1 cellular context compared by ENCODE assay signal in genomic region chr2:10493636-10494281, GRCh38.
TF ChIP-seq lines count a peak whose summit lies in the region.

No MANE protein-coding gene starts in this region.

TF ChIP-seq in HepG2, 621 proteins besides CTCF, POLR2A, EP300 and RAD21 (continued from another document and continues in another):
- TF ChIP-seq HIC2 (CRISPR knock-in tag; IDR thresholded peaks at IDR 0.05; ENCODE audit: low read depth) (peak; percentile 97; the same call in 1 of the 2 replicates), FOXP1 (IDR thresholded peaks at IDR 0.05) (no peak), FOXP1 (CRISPR knock-in tag; IDR thresholded peaks at IDR 0.05) (peak; percentile 46), SNAPC2 (CRISPR knock-in tag; IDR thresholded peaks at IDR 0.05) (no peak), ZNF879 (CRISPR knock-in tag; IDR thresholded peaks at IDR 0.05) (no peak), CREB1 (IDR thresholded peaks at IDR 0.05) (peak; percentile 57; the same call in 1 of the 2 replicates), CREB1 (CRISPR knock-in tag; IDR thresholded peaks at IDR 0.05) (peak; percentile 56; the same call in 1 of the 2 replicates), ZNF724P (CRISPR knock-in tag; IDR thresholded peaks at IDR 0.05; ENCODE audit: borderline replicate concordance) (no peak), HMG20A (CRISPR knock-in tag; IDR thresholded peaks at IDR 0.05; ENCODE audit: borderline replicate concordance) (peak; percentile 83; the same call in 1 of the 2 replicates), ZBTB43 (CRISPR knock-in tag; conservative IDR thresholded peaks at IDR 0.05) (no peak), ARNTL (CRISPR knock-in tag; IDR thresholded peaks at IDR 0.05) (peak; percentile 61), ZNF513 (CRISPR knock-in tag; conservative IDR thresholded peaks at IDR 0.05) (no peak), KDM4B (CRISPR knock-in tag; IDR thresholded peaks at IDR 0.05) (no peak), TSC22D2 (CRISPR knock-in tag; IDR thresholded peaks at IDR 0.05; ENCODE audit: borderline replicate concordance) (no peak), CEBPG (CRISPR knock-in tag; IDR thresholded peaks at IDR 0.05) (peak; percentile 72), ATF7 (IDR thresholded peaks at IDR 0.05) (no peak), ATF7 (CRISPR knock-in tag; IDR thresholded peaks at IDR 0.05) (peak; percentile 77; the same call in 1 of the 2 replicates), ZNF563 (CRISPR knock-in tag; IDR thresholded peaks at IDR 0.05) (peak; percentile 29; the same call in 1 of the 2 replicates), HMGA1 (CRISPR knock-in tag; conservative IDR thresholded peaks at IDR 0.05) (no peak), ZFP36L1 (CRISPR knock-in tag; IDR thresholded peaks at IDR 0.05) (peak; percentile 95), RXRB (CRISPR knock-in tag; IDR thresholded peaks at IDR 0.05; ENCODE audit: borderline replicate concordance) (peak; percentile 67; the same call in 1 of the 2 replicates), NR3C1 (CRISPR knock-in tag; IDR thresholded peaks at IDR 0.05) (no peak), ZNF3 (CRISPR knock-in tag; IDR thresholded peaks at IDR 0.05) (no peak), ZNF121 (CRISPR knock-in tag; IDR thresholded peaks at IDR 0.05) (no peak), ZNF431 (CRISPR knock-in tag; IDR thresholded peaks at IDR 0.05; ENCODE audit: borderline replicate concordance, low read depth) (0 out of 2 replicates have a peak, but pooled peaks have one; percentile 19), NFE2 (CRISPR knock-in tag; IDR thresholded peaks at IDR 0.05) (no peak), ZBTB1 (CRISPR knock-in tag; IDR thresholded peaks at IDR 0.05; ENCODE audit: borderline replicate concordance) (no peak), MTF1 (CRISPR knock-in tag; IDR thresholded peaks at IDR 0.05) (no peak), MAFG (CRISPR knock-in tag; IDR thresholded peaks at IDR 0.05) (no peak), ZNF607 (CRISPR knock-in tag; IDR thresholded peaks at IDR 0.05; ENCODE audit: borderline replicate concordance) (0 out of 2 replicates have a peak, but pooled peaks have one; percentile 21), ZNF282 (IDR thresholded peaks at IDR 0.05; ENCODE audit: partially characterized antibody) (no peak)
- TF ChIP-seq, protein P1, sequence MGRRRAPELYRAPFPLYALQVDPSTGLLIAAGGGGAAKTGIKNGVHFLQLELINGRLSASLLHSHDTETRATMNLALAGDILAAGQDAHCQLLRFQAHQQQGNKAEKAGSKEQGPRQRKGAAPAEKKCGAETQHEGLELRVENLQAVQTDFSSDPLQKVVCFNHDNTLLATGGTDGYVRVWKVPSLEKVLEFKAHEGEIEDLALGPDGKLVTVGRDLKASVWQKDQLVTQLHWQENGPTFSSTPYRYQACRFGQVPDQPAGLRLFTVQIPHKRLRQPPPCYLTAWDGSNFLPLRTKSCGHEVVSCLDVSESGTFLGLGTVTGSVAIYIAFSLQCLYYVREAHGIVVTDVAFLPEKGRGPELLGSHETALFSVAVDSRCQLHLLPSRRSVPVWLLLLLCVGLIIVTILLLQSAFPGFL (CRISPR knock-in tag; IDR thresholded peaks at IDR 0.05), result no peak
- TF ChIP-seq, protein P2, sequence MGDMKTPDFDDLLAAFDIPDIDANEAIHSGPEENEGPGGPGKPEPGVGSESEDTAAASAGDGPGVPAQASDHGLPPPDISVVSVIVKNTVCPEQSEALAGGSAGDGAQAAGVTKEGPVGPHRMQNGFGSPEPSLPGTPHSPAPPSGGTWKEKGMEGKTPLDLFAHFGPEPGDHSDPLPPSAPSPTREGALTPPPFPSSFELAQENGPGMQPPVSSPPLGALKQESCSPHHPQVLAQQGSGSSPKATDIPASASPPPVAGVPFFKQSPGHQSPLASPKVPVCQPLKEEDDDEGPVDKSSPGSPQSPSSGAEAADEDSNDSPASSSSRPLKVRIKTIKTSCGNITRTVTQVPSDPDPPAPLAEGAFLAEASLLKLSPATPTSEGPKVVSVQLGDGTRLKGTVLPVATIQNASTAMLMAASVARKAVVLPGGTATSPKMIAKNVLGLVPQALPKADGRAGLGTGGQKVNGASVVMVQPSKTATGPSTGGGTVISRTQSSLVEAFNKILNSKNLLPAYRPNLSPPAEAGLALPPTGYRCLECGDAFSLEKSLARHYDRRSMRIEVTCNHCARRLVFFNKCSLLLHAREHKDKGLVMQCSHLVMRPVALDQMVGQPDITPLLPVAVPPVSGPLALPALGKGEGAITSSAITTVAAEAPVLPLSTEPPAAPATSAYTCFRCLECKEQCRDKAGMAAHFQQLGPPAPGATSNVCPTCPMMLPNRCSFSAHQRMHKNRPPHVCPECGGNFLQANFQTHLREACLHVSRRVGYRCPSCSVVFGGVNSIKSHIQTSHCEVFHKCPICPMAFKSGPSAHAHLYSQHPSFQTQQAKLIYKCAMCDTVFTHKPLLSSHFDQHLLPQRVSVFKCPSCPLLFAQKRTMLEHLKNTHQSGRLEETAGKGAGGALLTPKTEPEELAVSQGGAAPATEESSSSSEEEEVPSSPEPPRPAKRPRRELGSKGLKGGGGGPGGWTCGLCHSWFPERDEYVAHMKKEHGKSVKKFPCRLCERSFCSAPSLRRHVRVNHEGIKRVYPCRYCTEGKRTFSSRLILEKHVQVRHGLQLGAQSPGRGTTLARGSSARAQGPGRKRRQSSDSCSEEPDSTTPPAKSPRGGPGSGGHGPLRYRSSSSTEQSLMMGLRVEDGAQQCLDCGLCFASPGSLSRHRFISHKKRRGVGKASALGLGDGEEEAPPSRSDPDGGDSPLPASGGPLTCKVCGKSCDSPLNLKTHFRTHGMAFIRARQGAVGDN (CRISPR knock-in tag; IDR thresholded peaks at IDR 0.05), result peak; percentile 70
- TF ChIP-seq, protein P3, sequence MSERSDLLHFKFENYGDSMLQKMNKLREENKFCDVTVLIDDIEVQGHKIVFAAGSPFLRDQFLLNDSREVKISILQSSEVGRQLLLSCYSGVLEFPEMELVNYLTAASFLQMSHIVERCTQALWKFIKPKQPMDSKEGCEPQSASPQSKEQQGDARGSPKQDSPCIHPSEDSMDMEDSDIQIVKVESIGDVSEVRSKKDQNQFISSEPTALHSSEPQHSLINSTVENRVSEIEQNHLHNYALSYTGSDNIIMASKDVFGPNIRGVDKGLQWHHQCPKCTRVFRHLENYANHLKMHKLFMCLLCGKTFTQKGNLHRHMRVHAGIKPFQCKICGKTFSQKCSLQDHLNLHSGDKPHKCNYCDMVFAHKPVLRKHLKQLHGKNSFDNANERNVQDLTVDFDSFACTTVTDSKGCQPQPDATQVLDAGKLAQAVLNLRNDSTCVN (CRISPR knock-in tag; IDR thresholded peaks at IDR 0.05; ENCODE audit: borderline replicate concordance), result peak; percentile 29; the same call in 1 of the 2 replicates
- TF ChIP-seq, protein P4, sequence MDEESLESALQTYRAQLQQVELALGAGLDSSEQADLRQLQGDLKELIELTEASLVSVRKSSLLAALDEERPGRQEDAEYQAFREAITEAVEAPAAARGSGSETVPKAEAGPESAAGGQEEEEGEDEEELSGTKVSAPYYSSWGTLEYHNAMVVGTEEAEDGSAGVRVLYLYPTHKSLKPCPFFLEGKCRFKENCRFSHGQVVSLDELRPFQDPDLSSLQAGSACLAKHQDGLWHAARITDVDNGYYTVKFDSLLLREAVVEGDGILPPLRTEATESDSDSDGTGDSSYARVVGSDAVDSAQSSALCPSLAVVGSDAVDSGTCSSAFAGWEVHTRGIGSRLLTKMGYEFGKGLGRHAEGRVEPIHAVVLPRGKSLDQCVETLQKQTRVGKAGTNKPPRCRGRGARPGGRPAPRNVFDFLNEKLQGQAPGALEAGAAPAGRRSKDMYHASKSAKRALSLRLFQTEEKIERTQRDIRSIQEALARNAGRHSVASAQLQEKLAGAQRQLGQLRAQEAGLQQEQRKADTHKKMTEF (CRISPR knock-in tag; IDR thresholded peaks at IDR 0.05), result 0 out of 2 replicates have a peak, but pooled peaks have one; percentile 56
- TF ChIP-seq, protein P5, sequence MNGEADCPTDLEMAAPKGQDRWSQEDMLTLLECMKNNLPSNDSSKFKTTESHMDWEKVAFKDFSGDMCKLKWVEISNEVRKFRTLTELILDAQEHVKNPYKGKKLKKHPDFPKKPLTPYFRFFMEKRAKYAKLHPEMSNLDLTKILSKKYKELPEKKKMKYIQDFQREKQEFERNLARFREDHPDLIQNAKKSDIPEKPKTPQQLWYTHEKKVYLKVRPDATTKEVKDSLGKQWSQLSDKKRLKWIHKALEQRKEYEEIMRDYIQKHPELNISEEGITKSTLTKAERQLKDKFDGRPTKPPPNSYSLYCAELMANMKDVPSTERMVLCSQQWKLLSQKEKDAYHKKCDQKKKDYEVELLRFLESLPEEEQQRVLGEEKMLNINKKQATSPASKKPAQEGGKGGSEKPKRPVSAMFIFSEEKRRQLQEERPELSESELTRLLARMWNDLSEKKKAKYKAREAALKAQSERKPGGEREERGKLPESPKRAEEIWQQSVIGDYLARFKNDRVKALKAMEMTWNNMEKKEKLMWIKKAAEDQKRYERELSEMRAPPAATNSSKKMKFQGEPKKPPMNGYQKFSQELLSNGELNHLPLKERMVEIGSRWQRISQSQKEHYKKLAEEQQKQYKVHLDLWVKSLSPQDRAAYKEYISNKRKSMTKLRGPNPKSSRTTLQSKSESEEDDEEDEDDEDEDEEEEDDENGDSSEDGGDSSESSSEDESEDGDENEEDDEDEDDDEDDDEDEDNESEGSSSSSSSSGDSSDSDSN (CRISPR knock-in tag; IDR thresholded peaks at IDR 0.05), result peak; percentile 50; the same call in 1 of the 2 replicates
- TF ChIP-seq, protein P6, sequence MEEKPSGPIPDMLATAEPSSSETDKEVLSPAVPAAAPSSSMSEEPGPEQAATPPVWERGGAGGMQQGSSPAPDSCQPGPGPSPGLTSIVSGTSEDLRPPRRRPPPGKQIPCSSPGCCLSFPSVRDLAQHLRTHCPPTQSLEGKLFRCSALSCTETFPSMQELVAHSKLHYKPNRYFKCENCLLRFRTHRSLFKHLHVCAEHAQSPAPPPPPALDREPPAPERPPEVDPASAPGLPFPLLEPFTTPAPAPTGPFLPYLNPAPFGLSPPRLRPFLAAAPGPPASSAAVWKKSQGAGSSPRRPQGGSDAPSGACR (CRISPR knock-in tag; IDR thresholded peaks at IDR 0.05), result peak; percentile 40; the same call in 1 of the 2 replicates
- TF ChIP-seq, protein P7, sequence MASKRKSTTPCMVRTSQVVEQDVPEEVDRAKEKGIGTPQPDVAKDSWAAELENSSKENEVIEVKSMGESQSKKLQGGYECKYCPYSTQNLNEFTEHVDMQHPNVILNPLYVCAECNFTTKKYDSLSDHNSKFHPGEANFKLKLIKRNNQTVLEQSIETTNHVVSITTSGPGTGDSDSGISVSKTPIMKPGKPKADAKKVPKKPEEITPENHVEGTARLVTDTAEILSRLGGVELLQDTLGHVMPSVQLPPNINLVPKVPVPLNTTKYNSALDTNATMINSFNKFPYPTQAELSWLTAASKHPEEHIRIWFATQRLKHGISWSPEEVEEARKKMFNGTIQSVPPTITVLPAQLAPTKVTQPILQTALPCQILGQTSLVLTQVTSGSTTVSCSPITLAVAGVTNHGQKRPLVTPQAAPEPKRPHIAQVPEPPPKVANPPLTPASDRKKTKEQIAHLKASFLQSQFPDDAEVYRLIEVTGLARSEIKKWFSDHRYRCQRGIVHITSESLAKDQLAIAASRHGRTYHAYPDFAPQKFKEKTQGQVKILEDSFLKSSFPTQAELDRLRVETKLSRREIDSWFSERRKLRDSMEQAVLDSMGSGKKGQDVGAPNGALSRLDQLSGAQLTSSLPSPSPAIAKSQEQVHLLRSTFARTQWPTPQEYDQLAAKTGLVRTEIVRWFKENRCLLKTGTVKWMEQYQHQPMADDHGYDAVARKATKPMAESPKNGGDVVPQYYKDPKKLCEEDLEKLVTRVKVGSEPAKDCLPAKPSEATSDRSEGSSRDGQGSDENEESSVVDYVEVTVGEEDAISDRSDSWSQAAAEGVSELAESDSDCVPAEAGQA (IDR thresholded peaks at IDR 0.05; ENCODE audit: low read depth), result no peak
- TF ChIP-seq, protein P7 (CRISPR knock-in tag; IDR thresholded peaks at IDR 0.05; ENCODE audit: borderline replicate concordance), result no peak
